ENCODE assay signal across 8 cellular contexts in genomic region chr17:17751489-17751995, GRCh38.
DNase-seq lines count a peak whose midpoint lies in the region; ATAC-seq, FAIRE-seq and TF ChIP-seq lines count a peak whose summit lies in the region.

No MANE protein-coding gene starts in this region.

- intact Hi-C loops in lower leg skin (cut with DNase I; ENCODE audit: low total_unique reads) = no loop called here

- FAIRE-seq in GM12892 (lab: Jason Lieb, UNC) = no peak

- ATAC-seq in HG03442 (IDR thresholded peaks at IDR 0.05; ENCODE audit: unreplicated experiment) (no peak), GM19463 (IDR thresholded peaks at IDR 0.05; ENCODE audit: unreplicated experiment) (no peak)

- no peak for TF ChIP-seq CTCF in GM12864 (IDR thresholded peaks at IDR 0.05; ENCODE audit: low read depth, low read length, missing control alignments)
- TF ChIP-seq CTCF in OCI-LY3 (IDR thresholded peaks at IDR 0.05; ENCODE audit: low read depth, low read length) = no peak
- TF ChIP-seq CTCF in astrocyte of the cerebellum (IDR thresholded peaks at IDR 0.05; ENCODE audit: low read depth, low read length, missing control alignments) = no peak
- TF ChIP-seq CTCF in lower leg skin (IDR thresholded peaks at IDR 0.05) = no peak

- peak overlapping the region; percentile 75 for H3K4me2 ChIP-seq in OCI-LY3 (ENCODE audit: low read length)

- no peaks in the 10 kb centered on the region for H4K20me1 ChIP-seq in OCI-LY3 (ENCODE audit: insufficient read depth, low read length)

- no peaks in the 10 kb centered on the region for H3K36me3 ChIP-seq in OCI-LY3 (replicated peaks; ENCODE audit: low read depth, low read length)

- H3K4me3 ChIP-seq in GM12864 (ENCODE audit: low read depth, low read length) (peak overlapping the region; percentile 40), OCI-LY3 (ENCODE audit: low read length) (peak overlapping the region; percentile 66), astrocyte of the cerebellum (ENCODE audit: low read depth, low read length) (peak overlapping the region; percentile 20), mononuclear cell (ENCODE audit: low read length) (peak overlapping the region; percentile 41), lower leg skin (ENCODE audit: low read depth, poor library complexity, severe bottlenecking) (no peak overlapping the region)

- no peak for DNase-seq in GM12864 (ENCODE audit: low read depth)
- no peak for DNase-seq in astrocyte of the cerebellum (ENCODE audit: low read depth)
- no peak for DNase-seq in GM12892 (ENCODE audit: insufficient read length)
- DNase-seq in lower leg skin (ENCODE audit: low spot score in 2 of 2) = no peak

- peaks cover 17% of the 10 kb centered on the region; the same call in 1 of the 2 replicates for H3K79me2 ChIP-seq in OCI-LY3 (ENCODE audit: low read length)

- H3K4me1 ChIP-seq in OCI-LY3 (ENCODE audit: low read length) = peaks cover 34% of the 10 kb centered on the region
- peaks cover 61% of the 10 kb centered on the region for H3K4me1 ChIP-seq in mononuclear cell (ENCODE audit: insufficient read depth, low read length)

- H3K27me3 ChIP-seq in OCI-LY3 (ENCODE audit: low read depth, low read length) (no peaks in the 10 kb centered on the region), mononuclear cell (ENCODE audit: insufficient read depth, low read length) (no peaks in the 10 kb centered on the region)

- H3K9ac ChIP-seq in OCI-LY3 (ENCODE audit: low read length) = peak overlapping the region; percentile 65

- TF ChIP-seq POLR2A in GM12892 (IDR thresholded peaks at IDR 0.05; ENCODE audit: low read depth, low read length) (no peak), lower leg skin (IDR thresholded peaks at IDR 0.05) (no peak)

- H3K9me3 ChIP-seq in OCI-LY3 (ENCODE audit: insufficient read depth, low read length) = no peaks in the 10 kb centered on the region; the same call in 1 of the 2 replicates
- no peaks in the 10 kb centered on the region for H3K9me3 ChIP-seq in mononuclear cell (ENCODE audit: low read depth, low read length)

- peak overlapping the region; percentile 82 for H3K27ac ChIP-seq in OCI-LY3 (ENCODE audit: low read length)

- 35 to 39% methylated on average over 15 of the region's 15 CpGs for WGBS in lower leg skin, 2 donors

- H2AFZ ChIP-seq in OCI-LY3 (ENCODE audit: low read depth, low read length) = no peak overlapping the region

- in situ Hi-C loops in astrocyte of the cerebellum (cut with HindIII; ENCODE audit: low sequenced_read_pairs) = no loop called here
